In the genomic region with DNA sequence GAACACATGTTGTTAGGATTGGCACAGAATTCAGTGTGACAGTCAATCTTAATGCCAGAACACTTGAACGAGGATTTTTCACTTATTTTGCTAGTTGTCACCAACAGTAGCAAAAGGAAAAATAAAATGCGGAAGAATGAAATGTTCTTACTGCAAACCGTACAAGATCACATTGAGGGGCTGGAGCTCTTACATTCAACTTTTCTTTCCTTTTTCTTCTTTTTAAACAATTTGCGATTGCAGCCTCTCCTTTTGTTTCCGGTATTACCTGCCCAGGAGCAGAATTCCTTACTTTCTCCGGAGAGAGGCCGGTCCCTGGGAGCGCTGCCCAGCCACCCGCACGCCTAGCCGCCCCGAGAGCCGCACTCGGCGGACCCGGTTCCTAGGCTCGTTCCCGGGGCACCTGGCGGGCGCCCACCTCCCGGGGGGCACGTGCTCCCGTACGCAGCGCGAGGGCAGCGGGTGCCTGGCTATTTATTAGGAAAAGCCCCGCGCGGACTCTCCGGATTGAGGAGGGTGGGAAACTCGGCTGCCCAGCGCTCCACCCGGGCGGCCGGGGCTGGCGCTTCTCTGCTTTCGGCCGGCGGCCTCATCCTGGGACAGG, we compare ENCODE assay signal across 8 cellular contexts. TPM values are rescaled to one million over a fixed set of nuclear protein-coding genes. Genes with fewer than 3 reads are reported as not detected.
DNase-seq lines count a peak whose midpoint lies in the region; TF ChIP-seq lines count a peak whose summit lies in the region.

No MANE protein-coding gene starts in this region.

- H3K36me3 ChIP-seq in GM06990 (ENCODE audit: control insufficient read depth, insufficient read depth, low read length), result no peaks in the 10 kb centered on the region
- H3K36me3 ChIP-seq in neural progenitor cell, result no peaks in the 10 kb centered on the region

- H3K27me3 ChIP-seq in GM06990 (replicated peaks; ENCODE audit: control insufficient read depth, insufficient read depth, low read length) (no peaks in the 10 kb centered on the region), neural progenitor cell (no peaks in the 10 kb centered on the region)

- peak overlapping the region; percentile 93 for H3K27ac ChIP-seq in neural progenitor cell

- H3K4me1 ChIP-seq in neural progenitor cell, result peaks cover 26% of the 10 kb centered on the region

- H3K9ac ChIP-seq in neural progenitor cell, result peak overlapping the region; percentile 68

- no peaks in the 10 kb centered on the region for H3K9me3 Mint-ChIP-seq in neural progenitor cell

- H2AFZ ChIP-seq in neural progenitor cell (replicated peaks), result peak overlapping the region; percentile 91

- H3F3A ChIP-seq in neural progenitor cell (ENCODE audit: low read depth), result peaks cover 5% of the 10 kb centered on the region

- H3K27me3 Mint-ChIP-seq in neural progenitor cell (ENCODE audit: insufficient read depth, low read depth), result peaks cover 6% of the 10 kb centered on the region

- H3K4me3 ChIP-seq in GM06990 (replicated peaks; ENCODE audit: low read depth, low read length) (peak overlapping the region; percentile 80), HFF-Myc (replicated peaks; ENCODE audit: low read depth, low read length) (peak overlapping the region; percentile 73), epithelial cell of esophagus (ENCODE audit: low read length) (peak overlapping the region; percentile 67), neural progenitor cell (peak overlapping the region; percentile 83)

- peaks cover 32% of the 10 kb centered on the region for H4K20me1 ChIP-seq in neural progenitor cell (ENCODE audit: low read depth)

- H3K9me3 ChIP-seq in neural progenitor cell (ENCODE audit: low read depth), result no peaks in the 10 kb centered on the region

- H3K4me1 Mint-ChIP-seq in neural progenitor cell, result peaks cover 34% of the 10 kb centered on the region

- peak overlapping the region; percentile 78 for H3K4me2 ChIP-seq in neural progenitor cell

- DNase-seq in GM06990 (ENCODE audit: extremely low read depth, insufficient read length) (no peak), HFF-Myc (ENCODE audit: extremely low read depth, low read depth) (no peak), RPMI8226 (peak; percentile 29), epithelial cell of esophagus (ENCODE audit: low read depth) (no peak), neural progenitor cell (ENCODE audit: low spot score) (no peak), NCI-H1930 (lab: John Stamatoyannopoulos, UW) (no peak), NCI-H2081 (lab: John Stamatoyannopoulos, UW) (no peak)
- DNase-seq in stimulated activated CD4-positive, alpha-beta T cell treated with anti-CD3 and anti-CD28 coated beads, Interleukin-2, amount 100 ng/mL, for 24 hours, result no peak

- peak overlapping the region; percentile 88 for H3K4me3 Mint-ChIP-seq in neural progenitor cell

- no peak overlapping the region for H3K27ac Mint-ChIP-seq in neural progenitor cell

- TF ChIP-seq CTCF in GM06990 (IDR thresholded peaks at IDR 0.05; ENCODE audit: insufficient read depth, low read length, poor library complexity, severe bottlenecking) (no peak), HFF-Myc (IDR thresholded peaks at IDR 0.05; ENCODE audit: low read depth, low read length, missing control alignments) (no peak), epithelial cell of esophagus (IDR thresholded peaks at IDR 0.05; ENCODE audit: insufficient read depth, low read depth, low read length, missing control alignments) (no peak), neural progenitor cell (IDR thresholded peaks at IDR 0.05) (no peak)

- peaks cover 18% of the 10 kb centered on the region for H3K36me3 Mint-ChIP-seq in neural progenitor cell

- H3K79me2 ChIP-seq in neural progenitor cell (ENCODE audit: low read depth), result peaks cover 48% of the 10 kb centered on the region

RNA-seq across cellular contexts. Expression of a gene that starts 1.2 kb away (rescaled TPM):
- 161 and 268 TPM in 2 replicates for total RNA-seq in neural progenitor cell (ENCODE audit: low replicate concordance)
